12 cellular contexts compared by ENCODE assay signal in the genomic region with DNA sequence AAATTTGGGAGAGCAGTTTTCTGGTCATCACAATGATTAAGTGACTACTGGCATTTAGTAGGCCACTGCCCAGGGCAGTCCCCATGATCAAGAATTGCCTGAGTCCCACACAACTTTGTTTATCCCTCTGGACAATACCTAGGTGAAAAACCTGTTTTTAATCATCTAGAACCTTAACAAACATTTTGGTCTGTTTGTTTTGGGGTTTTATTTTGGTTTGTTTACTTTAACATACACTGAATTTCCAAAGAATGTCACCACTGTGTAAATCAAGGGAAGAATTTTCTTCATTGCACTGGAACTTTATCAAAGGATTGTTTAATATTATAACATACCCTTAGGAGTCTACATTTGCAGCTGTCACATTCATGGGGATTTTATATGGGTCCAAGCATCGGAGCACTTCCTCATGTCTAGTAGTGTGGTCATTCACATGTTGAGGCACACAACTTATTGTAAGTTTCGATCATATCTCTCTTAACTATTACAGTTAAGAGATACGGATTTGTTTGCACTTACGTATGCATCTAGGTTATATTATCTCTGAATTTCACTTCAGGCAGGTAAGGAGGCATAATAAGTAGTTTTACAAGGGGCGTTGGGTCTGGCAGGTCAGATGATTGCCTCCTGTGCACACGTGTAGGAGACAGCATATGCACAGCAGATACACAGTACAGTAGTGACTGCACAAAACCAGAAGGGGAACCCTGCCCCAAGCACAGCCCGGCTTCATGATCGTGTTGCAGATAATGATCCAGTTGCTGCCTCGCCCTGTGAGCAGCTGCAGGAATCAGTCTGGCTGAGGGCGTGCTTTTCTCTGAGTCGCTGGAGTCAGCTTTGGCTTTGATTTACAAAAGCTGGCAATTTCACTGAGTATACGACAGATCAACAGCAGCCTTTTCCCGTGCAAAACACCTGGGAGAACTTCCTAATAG.
DNase-seq lines count a peak whose midpoint lies in the region; ATAC-seq lines count a peak whose summit lies in the region.
"Had no signal": no experiment of that assay in that cellular context is flagged by ENCODE, and none has a peak within 500 bp of the region (broad histone marks: within the 10 kb centered on the region; RNA-seq: fewer than 3 reads in every experiment).

No MANE protein-coding gene starts in this region.

- H3K4me3 Mint-ChIP-seq in activated naive CD8-positive, alpha-beta T cell treated with anti-CD3 and anti-CD28 coated beads for 36 hours = no peak overlapping the region
- H3K4me3 Mint-ChIP-seq: B cell had no signal

- H3K27me3 Mint-ChIP-seq in activated naive CD8-positive, alpha-beta T cell treated with anti-CD3 and anti-CD28 coated beads for 36 hours = no peaks in the 10 kb centered on the region

- ATAC-seq in HG03521 (IDR thresholded peaks at IDR 0.05; ENCODE audit: unreplicated experiment) (no peak), GM21576 (IDR thresholded peaks at IDR 0.05; ENCODE audit: unreplicated experiment) (no peak)
- ATAC-seq: HCT116 had no signal

- H3K4me1 Mint-ChIP-seq in activated naive CD8-positive, alpha-beta T cell treated with anti-CD3 and anti-CD28 coated beads for 36 hours = peaks cover under 1% of the 10 kb centered on the region
- H3K4me1 Mint-ChIP-seq: B cell had no signal

- H3K27ac Mint-ChIP-seq in activated naive CD8-positive, alpha-beta T cell treated with anti-CD3 and anti-CD28 coated beads for 36 hours = no peak overlapping the region
- H3K27ac Mint-ChIP-seq: B cell had no signal

- peak overlapping the region; percentile 42 for H3K27ac ChIP-seq in caudate nucleus (ENCODE audit: low read depth, low read length)
- H3K27ac ChIP-seq: dorsolateral prefrontal cortex, SK-N-MC had no signal

- H3K9me3 Mint-ChIP-seq in activated naive CD8-positive, alpha-beta T cell treated with anti-CD3 and anti-CD28 coated beads for 36 hours = peaks cover 1% of the 10 kb centered on the region

- no peaks in the 10 kb centered on the region for H3K36me3 Mint-ChIP-seq in activated naive CD8-positive, alpha-beta T cell treated with anti-CD3 and anti-CD28 coated beads for 36 hours

- DNase-seq in activated naive CD4-positive, alpha-beta T cell treated with Interleukin-2 at 50 U/mL for 16 hours = peak; percentile 42
- no peak for DNase-seq in activated naive CD4-positive, alpha-beta T cell treated with anti-CD3 and anti-CD28 coated beads, Interleukin-2, amount 50 U/mL, for 16 hours
- DNase-seq in OCI-M1 (lab: John Stamatoyannopoulos, UW) = peak; percentile 60
- peak in 27 of 61 donors; percentile 3 to 71 (median 30) for DNase-seq in caudate nucleus (lab: John Stamatoyannopoulos, UW)
- DNase-seq in stimulated activated CD8-positive, alpha-beta memory T cell treated with anti-CD3 and anti-CD28 coated beads, Interleukin-4, amount 100 ng/mL, for 48 hours = peak; percentile 34
- DNase-seq in activated naive CD8-positive, alpha-beta T cell treated with anti-CD3 and anti-CD28 coated beads for 36 hours = no peak

Comparison
In these comparisons a context has a peak if more than half of its experiments do, and no peak if none do; other contexts are left out.
1. DNase-seq: peak in activated naive CD4-positive, alpha-beta T cell treated with Interleukin-2 at 50 U/mL for 16 hours (single experiment), OCI-M1 (single experiment) and stimulated activated CD8-positive, alpha-beta memory T cell treated with anti-CD3 and anti-CD28 coated beads, Interleukin-4, amount 100 ng/mL, for 48 hours (single experiment); none in activated naive CD4-positive, alpha-beta T cell treated with anti-CD3 and anti-CD28 coated beads, Interleukin-2, amount 50 U/mL, for 16 hours (single experiment) and activated naive CD8-positive, alpha-beta T cell treated with anti-CD3 and anti-CD28 coated beads for 36 hours (single experiment).